ENCODE assay signal across 10 cellular contexts in genomic region chr4:180827610-180828009, GRCh38.
A peak's percentile ranks its signal among the peaks of the same experiment; 100 is the strongest.
DNase-seq lines count a peak whose midpoint lies in the region; ATAC-seq and TF ChIP-seq lines count a peak whose summit lies in the region.
"Had no signal": no experiment of that assay in that cellular context is flagged by ENCODE, and none has a peak within 500 bp of the region (broad histone marks: within the 10 kb centered on the region; RNA-seq: fewer than 3 reads in every experiment).

No MANE protein-coding gene starts in this region.

- no peaks in the 10 kb centered on the region for H3K79me2 ChIP-seq in SK-N-SH (ENCODE audit: insufficient read depth)

- H3K9me3 ChIP-seq in SK-N-SH (no peaks in the 10 kb centered on the region), breast epithelium (no peaks in the 10 kb centered on the region), lower lobe of right lung (no peaks in the 10 kb centered on the region), upper lobe of right lung (no peaks in the 10 kb centered on the region), A673 (ENCODE audit: low read depth, low read length, poor library complexity, severe bottlenecking) (no peaks in the 10 kb centered on the region)

- H3K4me3 ChIP-seq in SK-N-SH (ENCODE audit: low read depth in 2 of 2, low read length in 1 of 2): peak overlapping the region in 1 of 2 experiments; percentile 16; a peak in 1 of 4 replicates
- H3K4me3 ChIP-seq in breast epithelium: peak overlapping the region; percentile 33 to 63 (median 40)
- H3K4me3 ChIP-seq in lower lobe of right lung: peak overlapping the region; percentile 40
- H3K4me3 ChIP-seq in upper lobe of right lung: peak overlapping the region; percentile 41
- H3K4me3 ChIP-seq in A673 (ENCODE audit: low read depth, low read length, poor library complexity, severe bottlenecking): no peak overlapping the region

- intact Hi-C loops in breast epithelium (cut with DNase I; ENCODE audit: low total_unique reads) (no loop called here), lower lobe of right lung (cut with DNase I) (no loop called here), upper lobe of right lung (cut with DNase I) (no loop called here), A673 (cut with micrococcal nuclease; ENCODE audit: unreplicated experiment) (loop anchor here (5.0 kb wide), 2 partner anchors 125 to 705 kb away; no protein-coding TSS in a partner anchor)

- TF ChIP-seq POLR2A in breast epithelium (IDR thresholded peaks at IDR 0.05): no peak

- TF ChIP-seq EP300 in SK-N-SH (IDR thresholded peaks at IDR 0.05; ENCODE audit: borderline replicate concordance in 1 of 2, low read depth in 1 of 2, low read length in 1 of 2): no peak

- WGBS in SK-N-SH (ENCODE audit: low lambda C conversion rate): 56% methylated on average over 4 of the region's 4 CpGs

- TF ChIP-seq CTCF in SK-N-SH (IDR thresholded peaks at IDR 0.05): no peak
- TF ChIP-seq CTCF in breast epithelium (IDR thresholded peaks at IDR 0.05): no peak
- TF ChIP-seq CTCF in lower lobe of right lung (IDR thresholded peaks at IDR 0.05): no peak
- no peak for TF ChIP-seq CTCF in upper lobe of right lung (IDR thresholded peaks at IDR 0.05)
- no peak for TF ChIP-seq CTCF in A673 (conservative IDR thresholded peaks at IDR 0.05; ENCODE audit: low read depth, low read length)

- H3K36me3 ChIP-seq in SK-N-SH (replicated peaks in 1 of 2; ENCODE audit: control insufficient read depth in 1 of 2, insufficient read depth in 2 of 2, low read length in 1 of 2) (no peaks in the 10 kb centered on the region), breast epithelium (no peaks in the 10 kb centered on the region), lower lobe of right lung (no peaks in the 10 kb centered on the region), upper lobe of right lung (no peaks in the 10 kb centered on the region), A673 (ENCODE audit: insufficient read depth, low read length, poor library complexity, severe bottlenecking) (no peaks in the 10 kb centered on the region)

- no TSS peak for BruUV-seq in A673 (replicated peaks; lab: Mats Ljungman, UMichigan)

- ATAC-seq in SK-N-SH treated with all-trans-retinoic acid at 6 μM for 48 hours: no peak
- ATAC-seq in lower lobe of right lung: no peak
- no peak for ATAC-seq in upper lobe of right lung
- no peak for ATAC-seq in GM21619 (IDR thresholded peaks at IDR 0.05; ENCODE audit: unreplicated experiment)

- H3K27ac ChIP-seq in SK-N-SH (ENCODE audit: low read depth in 2 of 2, low read length in 1 of 2): no peak overlapping the region
- H3K27ac ChIP-seq in breast epithelium: no peak overlapping the region
- no peak overlapping the region for H3K27ac ChIP-seq in lower lobe of right lung
- no peak overlapping the region for H3K27ac ChIP-seq in upper lobe of right lung
- no peak overlapping the region for H3K27ac ChIP-seq in A673 (ENCODE audit: low read depth, low read length, poor library complexity, severe bottlenecking)

- POLR2A ChIA-PET in SK-N-SH (lab: Yijun Ruan, JAX): no interaction called here
- POLR2A ChIA-PET in A673 (lab: Charles Lee; ENCODE audit: low non-redundant PET): no interaction called here

- H3K9ac ChIP-seq in SK-N-SH: no peak overlapping the region

- DNase-seq in SK-N-SH (no peak), breast epithelium (ENCODE audit: low spot score in 2 of 2) (no peak), lower lobe of right lung (no peak), upper lobe of right lung (no peak), A673 (ENCODE audit: low spot score) (no peak), kidney tubule cell (ENCODE audit: low spot score) (no peak)
- DNase-seq: activated CD4-positive, alpha-beta memory T cell treated with anti-CD3 and anti-CD28 coated beads for 36 hours; amniotic stem cell had no signal

- TF ChIP-seq RAD21 in SK-N-SH (IDR thresholded peaks at IDR 0.05; ENCODE audit: low read length): no peak

- peak overlapping the region; percentile 81 for H2AFZ ChIP-seq in SK-N-SH (ENCODE audit: low read depth)

- H3K4me1 ChIP-seq in SK-N-SH (ENCODE audit: control insufficient read depth in 1 of 2, insufficient read depth in 2 of 2, low read depth in 1 of 2, low read length in 1 of 2) (peaks cover 0 to 8% of the 10 kb centered on the region in 2 experiments; a peak in 1 of 4 replicates), breast epithelium (no peaks in the 10 kb centered on the region), lower lobe of right lung (peaks cover 13% of the 10 kb centered on the region), upper lobe of right lung (no peaks in the 10 kb centered on the region), A673 (ENCODE audit: insufficient read depth, low read length, poor library complexity, severe bottlenecking) (peaks cover 5% of the 10 kb centered on the region)

- no peaks in the 10 kb centered on the region for H3F3A ChIP-seq in SK-N-SH (replicated peaks; ENCODE audit: insufficient read depth)

- peak overlapping the region; percentile 62 for H3K4me2 ChIP-seq in SK-N-SH

- no peaks in the 10 kb centered on the region for H3K9me2 ChIP-seq in SK-N-SH

- no peaks in the 10 kb centered on the region for H4K20me1 ChIP-seq in SK-N-SH (ENCODE audit: insufficient read depth)

- no peaks in the 10 kb centered on the region for H3K27me3 ChIP-seq in SK-N-SH (ENCODE audit: insufficient read depth)
- no peaks in the 10 kb centered on the region for H3K27me3 ChIP-seq in breast epithelium
- H3K27me3 ChIP-seq in lower lobe of right lung (ENCODE audit: low read depth): no peaks in the 10 kb centered on the region
- no peaks in the 10 kb centered on the region for H3K27me3 ChIP-seq in upper lobe of right lung
- no peaks in the 10 kb centered on the region for H3K27me3 ChIP-seq in A673 (replicated peaks; ENCODE audit: insufficient read depth, low read depth, low read length, poor library complexity)

- CTCF ChIA-PET in SK-N-SH (lab: Yijun Ruan, JAX) (interaction anchor here (0.8 to 4.8 kb wide), 14 partner anchors 21 to 701 kb away, joined by 3 to 47 read pairs (median 4); no protein-coding TSS in a partner anchor), A673 (lab: Charles Lee) (no interaction called here)

TF ChIP-seq in SK-N-SH, 30 proteins besides CTCF, POLR2A, EP300 and RAD21:
- TF ChIP-seq SMC3 (IDR thresholded peaks at IDR 0.05; ENCODE audit: low read depth, low read length) (no peak), RCOR1 (IDR thresholded peaks at IDR 0.05; ENCODE audit: low read length) (no peak)

TF ChIP-seq in SK-N-SH treated with all-trans-retinoic acid at 6 μM for 48 hours, 23 proteins besides CTCF, POLR2A, EP300 and RAD21 (continues in another document):
- no peak for TF ChIP-seq CSDC2 (CRISPR knock-in tag; IDR thresholded peaks at IDR 0.05)
- TF ChIP-seq ZNF70 (CRISPR knock-in tag; IDR thresholded peaks at IDR 0.05): no peak
- TF ChIP-seq OSR1 (CRISPR knock-in tag; IDR thresholded peaks at IDR 0.05): no peak
- no peak for TF ChIP-seq SNAI2 (CRISPR knock-in tag; IDR thresholded peaks at IDR 0.05)
- TF ChIP-seq GLIS3 (CRISPR knock-in tag; IDR thresholded peaks at IDR 0.05): no peak
- TF ChIP-seq ZNF8 (CRISPR knock-in tag; IDR thresholded peaks at IDR 0.05): no peak
- no peak for TF ChIP-seq ESRRG (CRISPR knock-in tag; IDR thresholded peaks at IDR 0.05)
- TF ChIP-seq, protein P1, sequence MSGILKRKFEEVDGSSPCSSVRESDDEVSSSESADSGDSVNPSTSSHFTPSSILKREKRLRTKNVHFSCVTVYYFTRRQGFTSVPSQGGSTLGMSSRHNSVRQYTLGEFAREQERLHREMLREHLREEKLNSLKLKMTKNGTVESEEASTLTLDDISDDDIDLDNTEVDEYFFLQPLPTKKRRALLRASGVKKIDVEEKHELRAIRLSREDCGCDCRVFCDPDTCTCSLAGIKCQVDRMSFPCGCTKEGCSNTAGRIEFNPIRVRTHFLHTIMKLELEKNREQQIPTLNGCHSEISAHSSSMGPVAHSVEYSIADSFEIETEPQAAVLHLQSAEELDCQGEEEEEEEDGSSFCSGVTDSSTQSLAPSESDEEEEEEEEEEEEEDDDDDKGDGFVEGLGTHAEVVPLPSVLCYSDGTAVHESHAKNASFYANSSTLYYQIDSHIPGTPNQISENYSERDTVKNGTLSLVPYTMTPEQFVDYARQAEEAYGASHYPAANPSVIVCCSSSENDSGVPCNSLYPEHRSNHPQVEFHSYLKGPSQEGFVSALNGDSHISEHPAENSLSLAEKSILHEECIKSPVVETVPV (CRISPR knock-in tag; IDR thresholded peaks at IDR 0.05): no peak
- no peak for TF ChIP-seq ZFP3 (CRISPR knock-in tag; IDR thresholded peaks at IDR 0.05)
- no peak for TF ChIP-seq POU6F1 (CRISPR knock-in tag; IDR thresholded peaks at IDR 0.05; ENCODE audit: borderline replicate concordance, low read depth)
- no peak for TF ChIP-seq BACH2 (CRISPR knock-in tag; IDR thresholded peaks at IDR 0.05; ENCODE audit: borderline replicate concordance)
- no peak for TF ChIP-seq ARNTL (CRISPR knock-in tag; IDR thresholded peaks at IDR 0.05; ENCODE audit: borderline replicate concordance, low read depth)
- TF ChIP-seq PPARA (CRISPR knock-in tag; IDR thresholded peaks at IDR 0.05; ENCODE audit: borderline replicate concordance): no peak
- TF ChIP-seq ZC3H10 (CRISPR knock-in tag; IDR thresholded peaks at IDR 0.05): no peak
- TF ChIP-seq, protein P2, sequence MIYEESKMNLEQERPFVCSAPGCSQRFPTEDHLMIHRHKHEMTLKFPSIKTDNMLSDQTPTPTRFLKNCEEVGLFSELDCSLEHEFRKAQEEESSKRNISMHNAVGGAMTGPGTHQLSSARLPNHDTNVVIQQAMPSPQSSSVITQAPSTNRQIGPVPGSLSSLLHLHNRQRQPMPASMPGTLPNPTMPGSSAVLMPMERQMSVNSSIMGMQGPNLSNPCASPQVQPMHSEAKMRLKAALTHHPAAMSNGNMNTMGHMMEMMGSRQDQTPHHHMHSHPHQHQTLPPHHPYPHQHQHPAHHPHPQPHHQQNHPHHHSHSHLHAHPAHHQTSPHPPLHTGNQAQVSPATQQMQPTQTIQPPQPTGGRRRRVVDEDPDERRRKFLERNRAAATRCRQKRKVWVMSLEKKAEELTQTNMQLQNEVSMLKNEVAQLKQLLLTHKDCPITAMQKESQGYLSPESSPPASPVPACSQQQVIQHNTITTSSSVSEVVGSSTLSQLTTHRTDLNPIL (CRISPR knock-in tag; IDR thresholded peaks at IDR 0.05; ENCODE audit: low read depth): no peak
